Comparison of ENCODE assay signal across 17 cellular contexts in the genomic region with DNA sequence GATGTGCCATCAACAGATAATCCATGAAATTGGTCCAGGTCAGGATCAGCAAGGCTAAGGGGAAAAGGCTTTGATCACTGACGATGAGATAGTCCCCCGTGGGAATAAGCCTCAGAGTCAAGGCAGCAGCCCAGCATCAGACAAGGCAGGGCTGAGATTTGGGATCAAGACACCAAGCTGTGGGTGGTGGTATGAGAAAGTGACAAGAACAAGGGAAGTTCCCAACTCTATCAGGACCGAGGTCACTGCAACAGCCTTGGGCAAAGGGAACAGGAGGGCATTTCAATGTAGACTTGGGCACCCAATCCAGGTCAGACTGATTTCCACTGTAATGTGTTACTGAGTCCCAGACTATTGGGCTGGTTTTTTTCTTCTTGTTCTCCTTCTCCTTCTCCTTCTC.
"Had no signal": no experiment of that assay in that cellular context is flagged by ENCODE, and none has a peak within 500 bp of the region (broad histone marks: within the 10 kb centered on the region; RNA-seq: fewer than 3 reads in every experiment).

No MANE protein-coding gene starts in this region.

- H3K9me3 Mint-ChIP-seq: activated T-cell treated with anti-CD3 and anti-CD28 coated beads, Interleukin-2, amount 50 U/mL, for 24 hours had no signal

- H3K4me3 Mint-ChIP-seq: activated CD8-positive, alpha-beta memory T cell treated with anti-CD3 and anti-CD28 coated beads, Interleukin-2, amount 10 ng/mL, durations not matched to agents 7 days and 5 days; activated T-cell treated with anti-CD3 and anti-CD28 coated beads, Interleukin-2, amount 50 U/mL, for 24 hours; T-helper 1 cell treated with Interleukin-12 subunit alpha and Interleukin-12 subunit beta and Interleukin-4 antibody, amounts not matched to agents 30 μg/mL and 1 μg/mL, for 36 hours had no signal

- H3K27ac Mint-ChIP-seq: activated T-cell treated with anti-CD3 and anti-CD28 coated beads, Interleukin-2, amount 50 U/mL, for 24 hours; T-helper 1 cell treated with Interleukin-12 subunit alpha and Interleukin-12 subunit beta and Interleukin-4 antibody, amounts not matched to agents 30 μg/mL and 1 μg/mL, for 36 hours had no signal

- H3K36me3 Mint-ChIP-seq: activated naive CD4-positive, alpha-beta T cell treated with anti-CD3 and anti-CD28 coated beads, Interleukin-2, amount 50 U/mL, for 72 hours had no signal

- ATAC-seq: activated CD8-positive, alpha-beta memory T cell treated with anti-CD3 and anti-CD28 coated beads, Interleukin-2, amount 10 ng/mL, durations not matched to agents 7 days and 5 days; activated naive CD4-positive, alpha-beta T cell treated with anti-CD3 and anti-CD28 coated beads, Interleukin-2, amount 50 U/mL, for 72 hours; body of pancreas had no signal

- DNase-seq: activated CD4-positive, CD25-positive, alpha-beta regulatory T cell; activated CD8-positive, alpha-beta memory T cell treated with anti-CD3 and anti-CD28 coated beads, Interleukin-2, amount 10 ng/mL, durations not matched to agents 7 days and 5 days; activated effector memory CD4-positive, alpha-beta T cell treated with anti-CD3 and anti-CD28 coated beads, Interleukin-2, amount 50 U/mL, for 16 hours; activated T-cell treated with anti-CD3 and anti-CD28 coated beads, Interleukin-2, amount 50 U/mL, for 24 hours; amniotic stem cell; body of pancreas; central memory CD4-positive, alpha-beta T cell; cortex of kidney; effector memory CD4-positive, alpha-beta T cell; kidney glomerular epithelial cell; transverse colon had no signal

- H3K4me3 ChIP-seq: body of pancreas, hepatocyte, right atrium auricular region, skin epidermis, transverse colon had no signal

- H2AFZ ChIP-seq: hepatocyte had no signal

- H3K36me3 ChIP-seq: right atrium auricular region, transverse colon had no signal

- H3K27ac ChIP-seq: body of pancreas, epithelial cell of prostate, hepatocyte, right atrium auricular region, transverse colon had no signal

- H3K9me3 ChIP-seq: body of pancreas, right atrium auricular region, transverse colon had no signal

- H3K4me2 ChIP-seq: hepatocyte had no signal

- H3K79me2 ChIP-seq: hepatocyte had no signal

- H3K4me1 ChIP-seq: body of pancreas, right atrium auricular region, transverse colon had no signal

- H3K27me3 ChIP-seq: body of pancreas, right atrium auricular region, transverse colon had no signal
